24 cellular contexts compared by ENCODE assay signal in the genomic region with DNA sequence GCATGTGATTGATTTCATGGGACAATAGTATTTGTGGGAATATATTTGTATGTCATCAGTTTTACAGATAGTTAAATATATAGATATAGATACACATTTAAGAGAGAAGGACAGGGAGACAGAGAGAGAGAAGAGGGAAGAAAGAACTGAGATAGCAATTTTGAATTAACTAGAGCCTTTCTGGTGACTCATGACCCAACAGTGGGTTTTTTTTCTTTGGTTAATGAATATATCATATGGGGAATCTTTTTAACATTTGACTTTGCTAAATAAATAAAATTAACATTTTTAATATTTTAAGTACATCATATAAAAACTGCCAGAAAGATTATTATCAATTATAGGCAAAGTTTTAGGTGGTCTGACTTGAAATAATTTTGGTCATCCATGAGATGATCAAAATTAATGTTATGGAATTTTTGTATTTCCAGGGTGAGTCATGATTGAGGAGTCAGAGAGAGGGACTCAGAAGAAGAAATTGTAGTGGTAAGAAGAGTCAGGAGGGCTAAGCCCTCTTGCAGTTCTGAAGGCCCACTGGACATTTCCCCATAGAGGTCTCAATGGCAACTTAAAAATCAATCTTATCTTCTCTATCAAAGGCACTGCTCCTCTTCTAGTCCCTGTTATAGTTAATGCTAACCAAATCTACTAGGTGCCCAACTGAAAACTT.
"Had no signal": no experiment of that assay in that cellular context is flagged by ENCODE, and none has a peak within 500 bp of the region (broad histone marks: within the 10 kb centered on the region; RNA-seq: fewer than 3 reads in every experiment).

No MANE protein-coding gene starts in this region.

- H3K36me3 Mint-ChIP-seq: activated naive CD8-positive, alpha-beta T cell treated with anti-CD3 and anti-CD28 coated beads for 36 hours; WTC11 had no signal

- H3K27ac Mint-ChIP-seq: activated CD8-positive, alpha-beta T cell treated with anti-CD3 and anti-CD28 coated beads, Interleukin-2, amount 10 ng/mL, durations not matched to agents 7 days and 5 days; activated naive CD8-positive, alpha-beta T cell treated with anti-CD3 and anti-CD28 coated beads for 36 hours; activated T-helper 1 cell treated with anti-CD3 and anti-CD28 coated beads, Interleukin-12 subunit alpha, Interleukin-12 subunit beta, Interleukin-2, Interleukin-4 antibody, amounts not matched to agents 30 ng/mL and 10 ng/mL and 1 ng/mL, durations not matched to agents 14 hours and 24 hours and 36 hours; T-helper 1 cell treated with Interleukin-12 subunit alpha and Interleukin-12 subunit beta and Interleukin-4 antibody, amounts not matched to agents 30 μg/mL and 1 μg/mL, for 36 hours; WTC11 had no signal

- ATAC-seq: activated CD8-positive, alpha-beta T cell treated with anti-CD3 and anti-CD28 coated beads, Interleukin-2, amount 10 ng/mL, durations not matched to agents 7 days and 5 days; WTC11 had no signal

- H3K4me1 Mint-ChIP-seq: activated naive CD8-positive, alpha-beta T cell treated with anti-CD3 and anti-CD28 coated beads for 36 hours had no signal

- H3K4me3 Mint-ChIP-seq: activated CD8-positive, alpha-beta T cell treated with anti-CD3 and anti-CD28 coated beads, Interleukin-2, amount 10 ng/mL, durations not matched to agents 7 days and 5 days; activated naive CD8-positive, alpha-beta T cell treated with anti-CD3 and anti-CD28 coated beads for 36 hours; activated T-helper 1 cell treated with anti-CD3 and anti-CD28 coated beads, Interleukin-12 subunit alpha, Interleukin-12 subunit beta, Interleukin-2, Interleukin-4 antibody, amounts not matched to agents 30 ng/mL and 10 ng/mL and 1 ng/mL, durations not matched to agents 14 hours and 24 hours and 36 hours; T-helper 1 cell treated with Interleukin-12 subunit alpha and Interleukin-12 subunit beta and Interleukin-4 antibody, amounts not matched to agents 30 μg/mL and 1 μg/mL, for 36 hours; WTC11 had no signal

- H3K9me3 Mint-ChIP-seq: activated T-helper 1 cell treated with anti-CD3 and anti-CD28 coated beads, Interleukin-12 subunit alpha, Interleukin-12 subunit beta, Interleukin-2, Interleukin-4 antibody, amounts not matched to agents 30 ng/mL and 10 ng/mL and 1 ng/mL, durations not matched to agents 14 hours and 24 hours and 36 hours; T-helper 1 cell treated with Interleukin-12 subunit alpha and Interleukin-12 subunit beta and Interleukin-4 antibody, amounts not matched to agents 30 μg/mL and 1 μg/mL, for 36 hours; WTC11 had no signal

- DNase-seq: activated CD4-positive, alpha-beta T cell treated with anti-CD3 and anti-CD28 coated beads for 48 hours; activated CD4-positive, alpha-beta T cell treated with anti-CD3 and anti-CD28 coated beads, Interleukin-2, amount 50 U/mL, for 4 hours; activated CD4-positive, CD25-positive, alpha-beta regulatory T cell treated with anti-CD3 and anti-CD28 coated beads, Interleukin-2, amount 50 U/mL, for 72 hours; activated CD8-positive, alpha-beta memory T cell treated with anti-CD3 and anti-CD28 coated beads, Interleukin-2, amount 50 U/mL, for 48 hours; activated CD8-positive, alpha-beta T cell treated with anti-CD3 and anti-CD28 coated beads, Interleukin-2, amount 10 ng/mL, durations not matched to agents 7 days and 5 days; activated effector memory CD4-positive, alpha-beta T cell treated with Interleukin-2 at 50 U/mL for 16 hours; activated naive CD4-positive, alpha-beta T cell treated with Interleukin-2 at 50 U/mL for 16 hours; activated naive CD8-positive, alpha-beta T cell treated with anti-CD3 and anti-CD28 coated beads for 36 hours; activated T-cell treated with anti-CD3 and anti-CD28 coated beads, Interleukin-2, amount 50 U/mL, for 1 hour; caudate nucleus; colonic mucosa; Kasumi-1; NCI-H1105 treated with DMSO at 0.1 percent for 48 hours; NCI-H146; NCI-H187 treated with DMSO at 0.1 percent for 48 hours; NCI-H2171; NCI-H2227 treated with DMSO at 0.1 percent for 48 hours; NCI-H526; NCI-H82; Peyer's patch; SHP77 had no signal
